ENCODE assay signal across 8 cellular contexts in genomic region chr4:74444891-74445642, GRCh38. TPM values are rescaled to one million over a fixed set of nuclear protein-coding genes. Genes with fewer than 3 reads are reported as not detected.
A peak's percentile ranks its signal among the peaks of the same experiment; 100 is the strongest.
DNase-seq lines count a peak whose midpoint lies in the region; ATAC-seq and TF ChIP-seq lines count a peak whose summit lies in the region.

Gene AREG (plus strand): TSS chr4:74445136. CDS start chr4:74445346, 210 bp downstream.

- H3K27me3 ChIP-seq in BE2C (peaks cover 20% of the 10 kb centered on the region), neural progenitor cell (peaks cover 54% of the 10 kb centered on the region), stomach smooth muscle (ENCODE audit: control insufficient read depth in 1 of 2, insufficient read depth in 2 of 2, low read length in 2 of 2) (no peaks in the 10 kb centered on the region)

- no peaks in the 10 kb centered on the region for H3K79me2 ChIP-seq in neural progenitor cell (ENCODE audit: low read depth)

- peaks cover 8% of the 10 kb centered on the region for H3K27me3 Mint-ChIP-seq in neural progenitor cell (ENCODE audit: insufficient read depth, low read depth)

- H3K4me2 ChIP-seq in neural progenitor cell, result peak within 1 kb of the TSS; percentile 81

- H3K27ac Mint-ChIP-seq in neural progenitor cell, result no peak within 1 kb of the TSS

- H3K4me1 Mint-ChIP-seq in neural progenitor cell, result no peaks in the 10 kb centered on the region

- ATAC-seq in GM19043 (IDR thresholded peaks at IDR 0.05; ENCODE audit: low read depth, unreplicated experiment), result peak; percentile 89
- ATAC-seq in HG03342 (IDR thresholded peaks at IDR 0.05; ENCODE audit: unreplicated experiment), result peak; percentile 83

- no peaks in the 10 kb centered on the region for H3K36me3 ChIP-seq in BE2C
- no peaks in the 10 kb centered on the region for H3K36me3 ChIP-seq in neural progenitor cell
- no peaks in the 10 kb centered on the region for H3K36me3 ChIP-seq in stomach smooth muscle (ENCODE audit: control insufficient read depth in 2 of 2, insufficient read depth in 2 of 2, low read length in 2 of 2)

- H3K4me3 ChIP-seq in BE2C (ENCODE audit: low read depth, low read length) (no peak within 1 kb of the TSS), fibroblast of the aortic adventitia (ENCODE audit: low read depth, low read length) (peak within 1 kb of the TSS; percentile 77), neural progenitor cell (peak within 1 kb of the TSS; percentile 52), stomach smooth muscle (ENCODE audit: low read length in 2 of 2) (peak within 1 kb of the TSS; percentile 72 to 76)

- H3K36me3 Mint-ChIP-seq in neural progenitor cell, result no peaks in the 10 kb centered on the region

- DNase-seq in BE2C (peak; percentile 7), OCI-M2 (lab: John Stamatoyannopoulos, UW; ENCODE audit: unreplicated experiment) (peak; percentile 47), activated T-helper 1 cell treated with Interleukin-2 at 50 U/mL for 16 hours (ENCODE audit: low read depth) (peak; percentile 77), fibroblast of the aortic adventitia (ENCODE audit: low read depth) (peak; percentile 47), neural progenitor cell (ENCODE audit: low spot score) (peak; percentile 78)

- H3K9ac ChIP-seq in neural progenitor cell (no peak within 1 kb of the TSS), stomach smooth muscle (ENCODE audit: low read length in 2 of 2) (peak within 1 kb of the TSS in 1 of 2 donors; percentile 52)

- no peaks in the 10 kb centered on the region for H3K9me3 Mint-ChIP-seq in neural progenitor cell

- peak within 1 kb of the TSS; percentile 86 for H3K4me3 Mint-ChIP-seq in neural progenitor cell

- H3K4me1 ChIP-seq in BE2C (no peaks in the 10 kb centered on the region), neural progenitor cell (no peaks in the 10 kb centered on the region), stomach smooth muscle (ENCODE audit: control insufficient read depth, insufficient read depth, low read length) (peaks cover 6% of the 10 kb centered on the region)

- H2AFZ ChIP-seq in neural progenitor cell (replicated peaks), result peak within 1 kb of the TSS; percentile 87

- H3F3A ChIP-seq in neural progenitor cell (ENCODE audit: low read depth), result no peaks in the 10 kb centered on the region

- H3K9me3 ChIP-seq in BE2C (no peaks in the 10 kb centered on the region), neural progenitor cell (ENCODE audit: low read depth) (no peaks in the 10 kb centered on the region), stomach smooth muscle (ENCODE audit: control insufficient read depth in 2 of 2, low read length in 2 of 2) (no peaks in the 10 kb centered on the region)

- TF ChIP-seq CTCF in BE2C (IDR thresholded peaks at IDR 0.05; ENCODE audit: low read depth, low read length), result peak; percentile 18; the same call in 1 of the 2 replicates
- peak; percentile 66 for TF ChIP-seq CTCF in fibroblast of the aortic adventitia (IDR thresholded peaks at IDR 0.05; ENCODE audit: insufficient read depth, low read length)
- peak; percentile 64 for TF ChIP-seq CTCF in neural progenitor cell (IDR thresholded peaks at IDR 0.05)

- H3K27ac ChIP-seq in neural progenitor cell (no peak within 1 kb of the TSS), stomach smooth muscle (ENCODE audit: low read length) (no peak within 1 kb of the TSS)

- H4K20me1 ChIP-seq in neural progenitor cell (ENCODE audit: low read depth), result no peaks in the 10 kb centered on the region

RNA-seq across cellular contexts. Expression of gene AREG, which starts in this region (rescaled TPM):
- polyA plus RNA-seq in BE2C (2012; ENCODE audit: insufficient read depth, insufficient read length, low read depth), result not detected
- total RNA-seq in fibroblast of the aortic adventitia (ENCODE audit: low replicate concordance) (0.54 TPM in 1 of 2 replicates, not detected in the other), neural progenitor cell (ENCODE audit: low replicate concordance) (not detected in 2 replicates)

Comparison
In these comparisons a context has a peak if more than half of its experiments do, and no peak if none do; other contexts are left out.
1. Peak in DNase-seq and H3K4me3 ChIP-seq in fibroblast of the aortic adventitia; RNA of the gene not detected or under 1 TPM.
2. Peak in DNase-seq, H3K4me3 ChIP-seq and H3K4me2 ChIP-seq in neural progenitor cell; RNA of the gene not detected or under 1 TPM.
3. DNase-seq: peak in every context shown above with its lines; median percentile 78 in neural progenitor cell; 77 in activated T-helper 1 cell treated with Interleukin-2 at 50 U/mL for 16 hours; 47 in OCI-M2; 47 in fibroblast of the aortic adventitia; 7 in BE2C.